Comparison of ENCODE assay signal across 13 cellular contexts in genomic region chr4:73137121-73137520, GRCh38.
"Had no signal": no experiment of that assay in that cellular context is flagged by ENCODE, and none has a peak within 500 bp of the region (broad histone marks: within the 10 kb centered on the region; RNA-seq: fewer than 3 reads in every experiment).

No MANE protein-coding gene starts in this region.

- ATAC-seq: foreskin keratinocyte, heart right ventricle, left lobe of liver, sciatic nerve had no signal

- H3K9me3 Mint-ChIP-seq: activated naive CD4-positive, alpha-beta T cell treated with anti-CD3 and anti-CD28 coated beads for 36 hours; nephron progenitor cell had no signal

- DNase-seq: activated CD4-positive, alpha-beta T cell treated with anti-CD3 and anti-CD28 coated beads, Interleukin-2, amount 50 U/mL, for 48 hours; activated CD4-positive, CD25-positive, alpha-beta regulatory T cell; activated naive CD4-positive, alpha-beta T cell treated with anti-CD3 and anti-CD28 coated beads for 36 hours; esophagus squamous epithelium; foreskin keratinocyte; heart right ventricle; nephron progenitor cell; stimulated activated CD4-positive, alpha-beta T cell treated with anti-CD3 and anti-CD28 coated beads, Interleukin-2, amount 100 ng/mL, for 24 hours; stimulated activated naive CD4-positive, alpha-beta T cell treated with Interleukin-2 at 50 U/mL for 16 hours; T-helper 1 cell; testis had no signal

- H3K4me3 Mint-ChIP-seq: activated naive CD4-positive, alpha-beta T cell treated with anti-CD3 and anti-CD28 coated beads for 36 hours; nephron progenitor cell had no signal

- H3K4me1 Mint-ChIP-seq: nephron progenitor cell had no signal

- H3K27ac Mint-ChIP-seq: activated naive CD4-positive, alpha-beta T cell treated with anti-CD3 and anti-CD28 coated beads for 36 hours; nephron progenitor cell had no signal
